Comparison of ENCODE assay signal across 10 cellular contexts in genomic region chr9:96376926-96377874, GRCh38. TPM values are rescaled to one million over a fixed set of nuclear protein-coding genes. Genes with fewer than 3 reads are reported as not detected.
DNase-seq lines count a peak whose midpoint lies in the region; TF ChIP-seq lines count a peak whose summit lies in the region.
"Had no signal": no experiment of that assay in that cellular context is flagged by ENCODE, and none has a peak within 500 bp of the region (broad histone marks: within the 10 kb centered on the region; RNA-seq: fewer than 3 reads in every experiment).

No MANE protein-coding gene starts in this region.

- intact Hi-C loops in MCF 10A (cut with micrococcal nuclease) (no loop called here), breast epithelium (cut with DNase I; ENCODE audit: low total_unique reads) (no loop called here), vagina (cut with DNase I) (no loop called here)

- BruUV-seq in MCF 10A (replicated peaks; lab: Mats Ljungman, UMichigan), result no TSS peak

- no peaks in the 10 kb centered on the region for H3K9me3 ChIP-seq in breast epithelium
- no peaks in the 10 kb centered on the region for H3K9me3 ChIP-seq in tibial nerve
- no peaks in the 10 kb centered on the region for H3K9me3 ChIP-seq in vagina
- H3K9me3 ChIP-seq: BLaER1 had no signal

- no peak for TF ChIP-seq EP300 in tibial nerve (IDR thresholded peaks at IDR 0.05)

- peaks cover 11% of the 10 kb centered on the region for H3K36me3 Mint-ChIP-seq in MCF 10A (ENCODE audit: insufficient read depth, unreplicated experiment)

- H3K27me3 Mint-ChIP-seq in MCF 10A (ENCODE audit: insufficient read depth, unreplicated experiment), result no peaks in the 10 kb centered on the region
- H3K27me3 Mint-ChIP-seq: memory B cell had no signal

- H3K27ac ChIP-seq in breast epithelium (no peak overlapping the region), tibial nerve (no peak overlapping the region), vagina (no peak overlapping the region)
- H3K27ac ChIP-seq: BLaER1 had no signal

- H3K4me3 ChIP-seq in breast epithelium, result no peak overlapping the region
- H3K4me3 ChIP-seq in tibial nerve, result no peak overlapping the region
- no peak overlapping the region for H3K4me3 ChIP-seq in vagina
- H3K4me3 ChIP-seq: BLaER1 had no signal

- H3K4me3 Mint-ChIP-seq in MCF 10A (ENCODE audit: unreplicated experiment), result no peak overlapping the region
- H3K4me3 Mint-ChIP-seq: memory B cell had no signal

- TF ChIP-seq POLR2A in breast epithelium (IDR thresholded peaks at IDR 0.05) (no peak), tibial nerve (IDR thresholded peaks at IDR 0.05) (no peak), vagina (IDR thresholded peaks at IDR 0.05) (no peak)

- H3K9me3 Mint-ChIP-seq in MCF 10A (ENCODE audit: unreplicated experiment), result no peaks in the 10 kb centered on the region
- H3K9me3 Mint-ChIP-seq: memory B cell had no signal

- peak; percentile 15 for DNase-seq in MCF 10A (ENCODE audit: unreplicated experiment)
- no peak for DNase-seq in breast epithelium (ENCODE audit: low spot score in 2 of 2)
- peak; percentile 72 for DNase-seq in astrocyte of the hippocampus (ENCODE audit: low read depth, low spot score)
- peak; percentile 63 for DNase-seq in kidney tubule cell (ENCODE audit: low spot score)
- DNase-seq in tibial nerve (ENCODE audit: low spot score in 2 of 2), result no peak
- DNase-seq in vagina (ENCODE audit: extremely low spot score in 2 of 2), result no peak
- no peak for DNase-seq in NAMALWA (ENCODE audit: low spot score)
- DNase-seq in activated T-cell treated with anti-CD3 and anti-CD28 coated beads, Interleukin-2, amount 50 U/mL, for 48 hours, result no peak

- H3K4me1 ChIP-seq in breast epithelium (no peaks in the 10 kb centered on the region), tibial nerve (peaks cover 0 to 27% (median 4%) of the 10 kb centered on the region in 4 donors), vagina (peaks cover 28% of the 10 kb centered on the region)
- H3K4me1 ChIP-seq: BLaER1 had no signal

- CTCF ChIA-PET in MCF 10A (lab: Yijun Ruan, JAX), result interaction anchor here (0.6 to 1.3 kb wide), 6 partner anchors 38 to 160 kb away, joined by 3 to 5 read pairs (median 3); no protein-coding TSS in a partner anchor

- H3K27ac Mint-ChIP-seq in MCF 10A (ENCODE audit: low read depth, unreplicated experiment), result peak overlapping the region; percentile 2
- H3K27ac Mint-ChIP-seq: memory B cell had no signal

- H3K4me1 Mint-ChIP-seq in MCF 10A (ENCODE audit: insufficient read depth, unreplicated experiment), result peaks cover 34% of the 10 kb centered on the region

- H3K27me3 ChIP-seq in breast epithelium, result no peaks in the 10 kb centered on the region
- H3K27me3 ChIP-seq in tibial nerve, result no peaks in the 10 kb centered on the region
- H3K27me3 ChIP-seq in vagina, result no peaks in the 10 kb centered on the region
- H3K27me3 ChIP-seq: BLaER1 had no signal

- H3K36me3 ChIP-seq in breast epithelium (no peaks in the 10 kb centered on the region), tibial nerve (no peaks in the 10 kb centered on the region), vagina (no peaks in the 10 kb centered on the region)
- H3K36me3 ChIP-seq: BLaER1 had no signal

- TF ChIP-seq CTCF in MCF 10A (IDR thresholded peaks at IDR 0.05; ENCODE audit: unreplicated experiment) (no peak), breast epithelium (IDR thresholded peaks at IDR 0.05) (no peak), tibial nerve (IDR thresholded peaks at IDR 0.05) (no peak), vagina (IDR thresholded peaks at IDR 0.05) (no peak)

- WGBS in tibial nerve, 2 donors, result 79 to 82% methylated on average over 11 of the region's 11 CpGs

- POLR2A ChIA-PET in MCF 10A (lab: Yijun Ruan, JAX), result interaction anchor here (0.7 to 1.1 kb wide), 3 partner anchors 9 to 308 kb away, joined by 3 to 5 read pairs (median 3); no protein-coding TSS in a partner anchor

RNA-seq across cellular contexts. Expression of gene SLC35D2, which starts 6.3 kb away (rescaled TPM):
- total RNA-seq in MCF 10A (2022) (20.8 and 28.0 TPM in 2 replicates), breast epithelium (10 to 100 TPM; 21.2 to 25.6 (median 21.3) TPM), tibial nerve (10 to 100 TPM; 25.1 to 66.6 (median 32.0) TPM), vagina (17.9 TPM)

RNA-seq across cellular contexts. Expression of gene ZNF367, which starts 41.0 kb away (rescaled TPM):
- total RNA-seq in MCF 10A (2022) (1.5 and 2.7 TPM in 2 replicates), breast epithelium (1 to 10 TPM in 2 of 3 donors, under 1 TPM in 1; 0.98 to 1.8 (median 1.2) TPM), tibial nerve (1 to 10 TPM; 2.5 to 4.3 (median 3.1) TPM), vagina (0.74 TPM)

Comparison
In these comparisons a context has a peak if more than half of its experiments do, and no peak if none do; other contexts are left out.
1. DNase-seq: peak in MCF 10A (single experiment), astrocyte of the hippocampus (single experiment) and kidney tubule cell (single experiment); none in breast epithelium (0 of 2), tibial nerve (0 of 2), vagina (0 of 2), NAMALWA (single experiment) and activated T-cell treated with anti-CD3 and anti-CD28 coated beads, Interleukin-2, amount 50 U/mL, for 48 hours (0 of 2).